24 cellular contexts compared by ENCODE assay signal in the genomic region with DNA sequence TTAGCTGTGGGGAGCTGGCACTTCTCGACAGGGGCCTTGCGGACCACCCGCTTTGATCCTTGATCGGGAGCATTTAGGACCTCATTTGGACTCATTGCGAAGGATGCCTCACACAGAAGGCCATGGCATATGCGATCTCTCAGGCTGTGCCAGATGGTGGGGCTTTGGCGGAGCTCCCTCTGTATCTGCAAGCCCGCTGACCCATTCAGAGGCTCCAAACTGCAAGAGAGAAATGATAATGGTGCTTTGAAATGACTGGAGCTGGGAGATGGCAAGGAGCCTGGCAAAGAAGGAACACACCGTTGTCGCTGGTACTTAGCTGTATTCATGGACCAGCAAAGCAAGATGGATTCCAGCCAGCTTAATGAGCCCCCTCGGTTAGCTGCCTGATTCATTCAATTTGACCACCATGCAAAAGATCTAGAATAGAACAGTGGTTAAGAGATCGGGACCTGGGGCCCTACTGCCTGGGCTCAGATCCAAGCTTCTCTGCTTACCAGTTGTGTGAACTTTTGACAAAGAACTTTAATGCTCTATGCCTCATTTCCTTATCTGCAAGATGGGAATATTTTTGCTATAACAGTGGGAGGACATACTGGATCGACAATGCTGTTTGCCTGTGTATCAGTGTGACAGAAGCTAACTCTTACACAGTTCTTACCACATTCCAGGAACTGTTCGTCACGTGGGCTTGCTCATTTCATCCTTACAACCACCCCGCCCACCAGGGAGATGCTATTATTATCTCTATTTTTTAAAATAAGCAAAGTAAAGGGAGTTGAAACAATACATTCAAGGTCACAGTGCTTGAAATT.
DNase-seq lines count a peak whose midpoint lies in the region; ATAC-seq and TF ChIP-seq lines count a peak whose summit lies in the region.
"Had no signal": no experiment of that assay in that cellular context is flagged by ENCODE, and none has a peak within 500 bp of the region (broad histone marks: within the 10 kb centered on the region; RNA-seq: fewer than 3 reads in every experiment).

No MANE protein-coding gene starts in this region.

- peaks cover 24% of the 10 kb centered on the region for H3K9me3 ChIP-seq in WERI-Rb-1 (ENCODE audit: severe bottlenecking)

- H3K4me3 ChIP-seq in WERI-Rb-1 (ENCODE audit: low read depth, low read length) (no peak overlapping the region), fibroblast of villous mesenchyme (ENCODE audit: low read depth, low read length) (no peak overlapping the region)
- H3K4me3 ChIP-seq: MG63, smooth muscle cell had no signal

- no peaks in the 10 kb centered on the region for H3K36me3 ChIP-seq in WERI-Rb-1
- H3K36me3 ChIP-seq: MG63 had no signal

- TF ChIP-seq CTCF in WERI-Rb-1 (IDR thresholded peaks at IDR 0.05; ENCODE audit: low read depth, low read length) (no peak), fibroblast of villous mesenchyme (IDR thresholded peaks at IDR 0.05; ENCODE audit: insufficient read depth, low read depth, low read length) (no peak)

- ATAC-seq in GM18907 (IDR thresholded peaks at IDR 0.05; ENCODE audit: unreplicated experiment) (no peak), HG02759 (IDR thresholded peaks at IDR 0.05; ENCODE audit: unreplicated experiment) (no peak)
- ATAC-seq: HCT116; naive thymus-derived CD8-positive, alpha-beta T cell; stimulated activated naive CD8-positive, alpha-beta T cell treated with anti-CD3 and anti-CD28 coated beads, Interleukin-15, amount 100 ng/mL, for 72 hours had no signal

- H3K27ac ChIP-seq in WERI-Rb-1 = no peak overlapping the region
- H3K27ac ChIP-seq: 22Rv1 had no signal

- DNase-seq in NCI-H82 (lab: John Stamatoyannopoulos, UW) (peak; percentile 66), NCI-H82 treated with DMSO at 0.1 percent for 48 hours (lab: John Stamatoyannopoulos, UW; ENCODE audit: unreplicated experiment) (no peak), WERI-Rb-1 (peak; percentile 24), fibroblast of villous mesenchyme (ENCODE audit: low read depth) (peak; percentile 5), kidney tubule cell (ENCODE audit: low spot score) (no peak), HPDE6-E6E7 (ENCODE audit: extremely low spot score) (no peak)
- DNase-seq: activated CD4-positive, alpha-beta T cell treated with anti-CD3 and anti-CD28 coated beads, Interleukin-2, amount 50 U/mL, for 4 hours; activated naive CD4-positive, alpha-beta T cell treated with anti-CD3 and anti-CD28 coated beads, Interleukin-2, amount 50 U/mL, for 16 hours; activated T-cell treated with anti-CD3 and anti-CD28 coated beads, Interleukin-2, amount 50 U/mL, for 1 hour; DMS153; kidney glomerular epithelial cell; MG63; naive thymus-derived CD8-positive, alpha-beta T cell; NCI-H2029; NCI-H526; SHP77 treated with DMSO at 0.1 percent for 48 hours; stimulated activated CD4-positive, alpha-beta T cell treated with anti-CD3 and anti-CD28 coated beads, Interleukin-4, amount 100 ng/mL, for 1 hour; stimulated activated naive CD8-positive, alpha-beta T cell treated with anti-CD3 and anti-CD28 coated beads, Interleukin-15, amount 100 ng/mL, for 72 hours; T-helper 1 cell had no signal

- H3K27me3 ChIP-seq in WERI-Rb-1 (ENCODE audit: insufficient read depth, low read depth, severe bottlenecking) = no peaks in the 10 kb centered on the region

Comparison
In these comparisons a context has a peak if more than half of its experiments do, and no peak if none do; other contexts are left out.
1. DNase-seq: peak in NCI-H82 (single experiment), WERI-Rb-1 (single experiment) and fibroblast of villous mesenchyme (single experiment); none in NCI-H82 treated with DMSO at 0.1 percent for 48 hours (single experiment), kidney tubule cell (single experiment) and HPDE6-E6E7 (single experiment).